20 cellular contexts compared by ENCODE assay signal in genomic region chr1:18512883-18513282, GRCh38. TPM values are rescaled to one million over a fixed set of nuclear protein-coding genes. Genes with fewer than 3 reads are reported as not detected.
DNase-seq lines count a peak whose midpoint lies in the region; ATAC-seq and TF ChIP-seq lines count a peak whose summit lies in the region.
"Had no signal": no experiment of that assay in that cellular context is flagged by ENCODE, and none has a peak within 500 bp of the region (broad histone marks: within the 10 kb centered on the region; RNA-seq: fewer than 3 reads in every experiment).

No MANE protein-coding gene starts in this region.

- no TSS peak for BruUV-seq in HCT116 (replicated peaks; lab: Mats Ljungman, UMichigan)

- no peaks in the 10 kb centered on the region for H3K36me3 Mint-ChIP-seq in osteocyte (ENCODE audit: unreplicated experiment)
- H3K36me3 Mint-ChIP-seq in naive thymus-derived CD8-positive, alpha-beta T cell, result peaks cover 0 to 34% (median 5%) of the 10 kb centered on the region in 3 donors
- H3K36me3 Mint-ChIP-seq: CD14-positive monocyte had no signal

- H3K9me3 ChIP-seq in HCT116 (ENCODE audit: control insufficient read depth in 1 of 2, insufficient read depth in 1 of 2, low read depth in 1 of 2, low read length in 2 of 2) (peaks cover 4% of the 10 kb centered on the region in 2 experiments; a peak in 2 of 4 replicates), esophagus muscularis mucosa (peaks cover 0 to 34% (median 24%) of the 10 kb centered on the region in 4 donors)

- no peak overlapping the region for H3K4me3 ChIP-seq in HCT116 (replicated peaks in 1 of 2; ENCODE audit: low read depth in 1 of 2, low read length in 2 of 2)
- H3K4me3 ChIP-seq in esophagus muscularis mucosa, result no peak overlapping the region
- H3K4me3 ChIP-seq: BLaER1 had no signal

- no peak for TF ChIP-seq CTCF in HCT116 (IDR thresholded peaks at IDR 0.05 in 2 of 3, conservative IDR thresholded peaks at IDR 0.05 in 1 of 3; ENCODE audit: borderline replicate concordance in 1 of 3, insufficient read depth in 1 of 3, low read depth in 2 of 3, low read length in 2 of 3)
- TF ChIP-seq CTCF in esophagus muscularis mucosa (IDR thresholded peaks at IDR 0.05), result no peak
- no peak for TF ChIP-seq CTCF in osteocyte (IDR thresholded peaks at IDR 0.05)

- no peaks in the 10 kb centered on the region for H3K27me3 Mint-ChIP-seq in osteocyte (ENCODE audit: unreplicated experiment)
- peaks cover 3 to 20% (median 15%) of the 10 kb centered on the region in 5 donors for H3K27me3 Mint-ChIP-seq in naive thymus-derived CD8-positive, alpha-beta T cell

- no peak overlapping the region for H2AFZ ChIP-seq in HCT116 (ENCODE audit: low read depth, low read length, poor library complexity, severe bottlenecking)

- H3K27ac ChIP-seq in HCT116 (ENCODE audit: low read depth, low read length) (no peak overlapping the region), esophagus muscularis mucosa (replicated peaks in 1 of 4) (no peak overlapping the region)
- H3K27ac ChIP-seq: BLaER1 had no signal

- H3K4me1 ChIP-seq in HCT116 (ENCODE audit: control insufficient read depth in 1 of 2, insufficient read depth in 2 of 2, low read length in 2 of 2), result no peaks in the 10 kb centered on the region
- no peaks in the 10 kb centered on the region for H3K4me1 ChIP-seq in esophagus muscularis mucosa
- H3K4me1 ChIP-seq: BLaER1 had no signal

- H3K36me3 ChIP-seq in HCT116 (ENCODE audit: control insufficient read depth in 1 of 2, insufficient read depth in 2 of 2, low read length in 2 of 2) (no peaks in the 10 kb centered on the region), esophagus muscularis mucosa (no peaks in the 10 kb centered on the region)
- H3K36me3 ChIP-seq: BLaER1 had no signal

- no peak overlapping the region for H3K9ac ChIP-seq in HCT116 (ENCODE audit: low read length)
- H3K9ac ChIP-seq: BLaER1 had no signal

- TF ChIP-seq RAD21 in HCT116 (IDR thresholded peaks at IDR 0.05; ENCODE audit: low read depth), result no peak

- 61% methylated on average over 9 of the region's 9 CpGs for WGBS in esophagus muscularis mucosa

- no peak overlapping the region for H3K27ac Mint-ChIP-seq in osteocyte (ENCODE audit: unreplicated experiment)
- no peak overlapping the region for H3K27ac Mint-ChIP-seq in naive thymus-derived CD8-positive, alpha-beta T cell
- H3K27ac Mint-ChIP-seq: CD14-positive monocyte; CD4-positive, alpha-beta memory T cell had no signal

- no peak for TF ChIP-seq EP300 in esophagus muscularis mucosa (IDR thresholded peaks at IDR 0.05)

- H3K27me3 ChIP-seq in HCT116 (ENCODE audit: insufficient read depth, low read length), result peaks cover 11% of the 10 kb centered on the region; the same call in 1 of the 2 replicates
- peaks cover 0 to 24% (median 0%) of the 10 kb centered on the region in 4 donors for H3K27me3 ChIP-seq in esophagus muscularis mucosa
- H3K27me3 ChIP-seq: BLaER1 had no signal

- no peaks in the 10 kb centered on the region for H3K9me2 ChIP-seq in HCT116 (ENCODE audit: insufficient read depth)

- no peaks in the 10 kb centered on the region for H3K4me1 Mint-ChIP-seq in osteocyte (ENCODE audit: unreplicated experiment)
- peaks cover 0 to 1% (median 0%) of the 10 kb centered on the region in 4 donors for H3K4me1 Mint-ChIP-seq in naive thymus-derived CD8-positive, alpha-beta T cell
- H3K4me1 Mint-ChIP-seq: CD14-positive monocyte; CD4-positive, alpha-beta memory T cell had no signal

- ATAC-seq in HCT116, result peak; percentile 42; the same call in 1 of the 2 replicates
- ATAC-seq in naive thymus-derived CD8-positive, alpha-beta T cell, result no peak

- H4K20me1 ChIP-seq in HCT116 (ENCODE audit: insufficient read depth), result no peaks in the 10 kb centered on the region
- H4K20me1 ChIP-seq: BLaER1 had no signal

- TF ChIP-seq POLR2A in HCT116 (IDR thresholded peaks at IDR 0.05; ENCODE audit: borderline replicate concordance, extremely low read depth, insufficient read depth, insufficient read length), result no peak
- TF ChIP-seq POLR2A in esophagus muscularis mucosa (IDR thresholded peaks at IDR 0.05; ENCODE audit: low read depth), result no peak

- intact Hi-C loops in HCT116 (cut with micrococcal nuclease), result no loop called here
- intact Hi-C loops in esophagus muscularis mucosa (cut with DNase I), result no loop called here

- no peak overlapping the region for H3K4me3 Mint-ChIP-seq in osteocyte (ENCODE audit: unreplicated experiment)
- peak overlapping the region in 1 of 10 donors; percentile 35 for H3K4me3 Mint-ChIP-seq in naive thymus-derived CD8-positive, alpha-beta T cell

- peaks cover 17% of the 10 kb centered on the region for H3K9me3 Mint-ChIP-seq in osteocyte (ENCODE audit: unreplicated experiment)
- peaks cover 10 to 63% (median 29%) of the 10 kb centered on the region in 9 donors for H3K9me3 Mint-ChIP-seq in naive thymus-derived CD8-positive, alpha-beta T cell

- peak; percentile 13 for DNase-seq in NCI-H748 (lab: John Stamatoyannopoulos, UW; ENCODE audit: unreplicated experiment)
- DNase-seq in NCI-H748 treated with DMSO at 0.1 percent for 48 hours (lab: John Stamatoyannopoulos, UW), result no peak
- no peak for DNase-seq in HCT116 (ENCODE audit: low read depth, low spot score)
- DNase-seq in esophagus muscularis mucosa (ENCODE audit: extremely low spot score), result peak; percentile 17
- peak; percentile 79 for DNase-seq in osteocyte (ENCODE audit: extremely low spot score, unreplicated experiment)
- DNase-seq in iPS-NIHi7 (ENCODE audit: extremely low spot score), result no peak
- DNase-seq in KBM-7, result no peak
- no peak for DNase-seq in naive thymus-derived CD8-positive, alpha-beta T cell
- DNase-seq: 8988T; CD4-positive, alpha-beta memory T cell; DMS153; DMS79; GDM1; GOT3; H7 had no signal

- in situ Hi-C loops in KBM-7 (cut with MboI; ENCODE audit: low pct_unique_long_range_greater_than_20kb, low sequenced_read_pairs), result no loop called here

- RAD21 ChIA-PET in HCT116 (lab: Charles Lee; ENCODE audit: low non-redundant PET in 1 of 2, low total read pairs in 2 of 2, uncharacterized antibody in 2 of 2, unreplicated experiment in 2 of 2), result interaction anchor here in 1 of 2 experiments (0.7 kb wide), 1 partner anchor 199 kb away, joined by 3 read pairs; no protein-coding TSS in a partner anchor

- POLR2A ChIA-PET in HCT116 (lab: Charles Lee), result no interaction called here
- POLR2A ChIA-PET in naive thymus-derived CD8-positive, alpha-beta T cell (lab: Charles Lee), result no interaction called here

- H3K79me2 ChIP-seq in HCT116 (ENCODE audit: insufficient read depth, low read length), result no peaks in the 10 kb centered on the region

- H3K4me2 ChIP-seq in HCT116 (ENCODE audit: low read length), result no peak overlapping the region
- H3K4me2 ChIP-seq: BLaER1 had no signal

- CTCF ChIA-PET in HCT116 (lab: Charles Lee), result no interaction called here

TF ChIP-seq in HCT116, 20 proteins besides CTCF, POLR2A, EP300 and RAD21 (continues in another document):
- TF ChIP-seq YY1 (IDR thresholded peaks at IDR 0.05; ENCODE audit: extremely low read depth, insufficient replicate concordance, low read depth, low read length) (no peak), CBX3 (IDR thresholded peaks at IDR 0.05; ENCODE audit: low read depth) (no peak), EGR1 (IDR thresholded peaks at IDR 0.05; ENCODE audit: low read depth) (no peak), ZFX (IDR thresholded peaks at IDR 0.05) (no peak), ELF1 (IDR thresholded peaks at IDR 0.05; ENCODE audit: borderline replicate concordance, low read depth) (no peak), EZH2 (IDR thresholded peaks at IDR 0.05) (no peak), SP1 (IDR thresholded peaks at IDR 0.05; ENCODE audit: low read depth) (no peak), JUND (IDR thresholded peaks at IDR 0.05) (no peak)
- TF ChIP-seq, protein P1, sequence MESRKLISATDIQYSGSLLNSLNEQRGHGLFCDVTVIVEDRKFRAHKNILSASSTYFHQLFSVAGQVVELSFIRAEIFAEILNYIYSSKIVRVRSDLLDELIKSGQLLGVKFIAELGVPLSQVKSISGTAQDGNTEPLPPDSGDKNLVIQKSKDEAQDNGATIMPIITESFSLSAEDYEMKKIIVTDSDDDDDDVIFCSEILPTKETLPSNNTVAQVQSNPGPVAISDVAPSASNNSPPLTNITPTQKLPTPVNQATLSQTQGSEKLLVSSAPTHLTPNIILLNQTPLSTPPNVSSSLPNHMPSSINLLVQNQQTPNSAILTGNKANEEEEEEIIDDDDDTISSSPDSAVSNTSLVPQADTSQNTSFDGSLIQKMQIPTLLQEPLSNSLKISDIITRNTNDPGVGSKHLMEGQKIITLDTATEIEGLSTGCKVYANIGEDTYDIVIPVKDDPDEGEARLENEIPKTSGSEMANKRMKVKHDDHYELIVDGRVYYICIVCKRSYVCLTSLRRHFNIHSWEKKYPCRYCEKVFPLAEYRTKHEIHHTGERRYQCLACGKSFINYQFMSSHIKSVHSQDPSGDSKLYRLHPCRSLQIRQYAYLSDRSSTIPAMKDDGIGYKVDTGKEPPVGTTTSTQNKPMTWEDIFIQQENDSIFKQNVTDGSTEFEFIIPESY (IDR thresholded peaks at IDR 0.05; ENCODE audit: extremely low read depth, insufficient replicate concordance, low read length), result no peak

RNA-seq across cellular contexts. Expression of gene KLHDC7A, which starts 32.2 kb away (rescaled TPM):
- total RNA-seq in HCT116 (2021; ENCODE audit: unreplicated experiment) (0.30 TPM), esophagus muscularis mucosa (not detected), osteocyte (not detected in 2 replicates)
- polyA plus RNA-seq in HCT116 (2012), result 0.04 and 0.09 TPM in 2 replicates
- total RNA-seq in naive thymus-derived CD8-positive, alpha-beta T cell, result not detected
- polyA plus RNA-seq in naive thymus-derived CD8-positive, alpha-beta T cell, result not detected
- total RNA-seq: A673; CD4-positive, alpha-beta memory T cell; Daoy had no signal
- polyA plus RNA-seq: AG04450; CD14-positive monocyte; CD4-positive, alpha-beta memory T cell had no signal

Comparison
In these comparisons a context has a peak if more than half of its experiments do, and no peak if none do; other contexts are left out.
1. DNase-seq: peak in NCI-H748 (single experiment), esophagus muscularis mucosa (single experiment) and osteocyte (single experiment); none in NCI-H748 treated with DMSO at 0.1 percent for 48 hours (single experiment), HCT116 (single experiment), iPS-NIHi7 (single experiment), KBM-7 (single experiment) and naive thymus-derived CD8-positive, alpha-beta T cell (0 of 10).